Comparison of ENCODE assay signal across 8 cellular contexts in the genomic region with DNA sequence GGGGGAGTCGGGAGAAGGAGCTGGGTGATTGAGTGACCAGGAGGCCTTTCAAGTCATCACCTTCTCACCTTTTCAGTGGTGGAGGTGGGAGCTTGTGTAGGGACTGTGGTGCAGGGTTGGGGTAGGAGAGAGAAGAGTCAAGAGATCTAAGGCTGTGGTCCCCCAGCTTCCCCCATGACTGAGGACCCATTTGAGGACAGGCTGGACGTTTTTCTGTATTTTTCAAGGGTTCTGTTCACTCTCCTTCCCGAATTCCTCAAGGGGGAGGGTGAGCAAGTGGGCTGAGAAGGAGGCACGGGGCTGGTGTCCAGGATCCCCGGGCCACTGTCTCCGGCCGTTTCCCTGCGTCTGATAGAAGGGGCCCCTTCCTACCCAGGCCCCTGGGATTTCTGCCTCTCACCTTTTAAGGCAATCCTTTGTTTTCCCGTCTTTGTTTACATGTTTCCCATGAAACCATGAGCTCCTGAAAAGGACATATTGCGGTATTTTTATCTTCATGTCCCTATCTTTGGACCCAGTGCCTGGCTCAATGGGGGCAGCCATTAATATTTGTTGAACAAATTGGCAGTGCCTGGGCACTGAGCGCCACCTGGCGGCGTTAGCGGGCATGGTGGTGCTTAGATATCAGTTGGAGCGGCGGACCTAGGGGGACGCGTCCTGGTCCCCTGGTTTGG. TPM values are rescaled to one million over a fixed set of nuclear protein-coding genes. Genes with fewer than 3 reads are reported as not detected.
A peak's percentile ranks its signal among the peaks of the same experiment; 100 is the strongest.
DNase-seq lines count a peak whose midpoint lies in the region; ATAC-seq and TF ChIP-seq lines count a peak whose summit lies in the region.

No MANE protein-coding gene starts in this region.

- H3K27ac ChIP-seq in liver (ENCODE audit: low read depth in 1 of 2, low read length in 2 of 2), result no peak overlapping the region

- H3K36me3 ChIP-seq in liver (ENCODE audit: control insufficient read depth in 4 of 4, insufficient read depth in 3 of 4, low read depth in 1 of 4, low read length in 3 of 4), result no peaks in the 10 kb centered on the region

- no peaks in the 10 kb centered on the region for H3K9me3 ChIP-seq in liver (ENCODE audit: control insufficient read depth in 4 of 4, low read length in 3 of 4)

- TF ChIP-seq CTCF in GM12873 (IDR thresholded peaks at IDR 0.05; ENCODE audit: insufficient read depth, low read depth, low read length, missing control alignments) (peak; percentile 86), liver (IDR thresholded peaks at IDR 0.05; ENCODE audit: low read depth, low read length, missing input control) (peak; percentile 98)

- H3K9ac ChIP-seq in liver (ENCODE audit: low read depth in 1 of 2, low read length in 2 of 2), result no peak overlapping the region

- H3K4me1 Mint-ChIP-seq in activated CD4-positive, alpha-beta T cell treated with anti-CD3 and anti-CD28 coated beads for 36 hours, result peaks cover 9% of the 10 kb centered on the region

- 30% methylated on average over 18 of the region's 18 CpGs for WGBS in liver

- no peaks in the 10 kb centered on the region for H3K9me3 Mint-ChIP-seq in activated CD4-positive, alpha-beta T cell treated with anti-CD3 and anti-CD28 coated beads for 36 hours (ENCODE audit: low read depth)

- CTCF ChIA-PET in activated CD4-positive, alpha-beta T cell treated with anti-CD3 and anti-CD28 coated beads for 36 hours (lab: Charles Lee), result interaction anchor here (0.6 to 7.7 kb wide), 25 partner anchors 9 to 475 kb away, joined by 3 to 93 read pairs (median 4); no protein-coding TSS in a partner anchor

- no peaks in the 10 kb centered on the region for H3K36me3 Mint-ChIP-seq in activated CD4-positive, alpha-beta T cell treated with anti-CD3 and anti-CD28 coated beads for 36 hours (ENCODE audit: low read depth)

- H3K4me3 Mint-ChIP-seq in activated CD4-positive, alpha-beta T cell treated with anti-CD3 and anti-CD28 coated beads for 36 hours, result no peak overlapping the region

- peaks cover 6% of the 10 kb centered on the region for H3K27me3 Mint-ChIP-seq in activated CD4-positive, alpha-beta T cell treated with anti-CD3 and anti-CD28 coated beads for 36 hours

- peak; percentile 49 for ATAC-seq in activated CD4-positive, alpha-beta T cell treated with anti-CD3 and anti-CD28 coated beads for 36 hours
- ATAC-seq in HG03097 (IDR thresholded peaks at IDR 0.05; ENCODE audit: low FRiP score, unreplicated experiment), result no peak

- H3K27me3 ChIP-seq in liver (ENCODE audit: control insufficient read depth in 4 of 4, insufficient read depth in 4 of 4, low read length in 3 of 4), result no peaks in the 10 kb centered on the region

- H3K4me3 ChIP-seq in liver (ENCODE audit: low read depth in 1 of 3, low read length in 3 of 3), result no peak overlapping the region

- POLR2A ChIA-PET in activated CD4-positive, alpha-beta T cell treated with anti-CD3 and anti-CD28 coated beads for 36 hours (lab: Charles Lee), result no interaction called here

- DNase-seq in 8988T, result peak; percentile 80
- DNase-seq in NCI-H2196 treated with DMSO at 0.1 percent for 48 hours (lab: John Stamatoyannopoulos, UW; ENCODE audit: unreplicated experiment), result peak; percentile 27
- DNase-seq in activated CD4-positive, alpha-beta T cell treated with anti-CD3 and anti-CD28 coated beads for 36 hours, result peak; percentile 83
- DNase-seq in cerebellum (ENCODE audit: low spot score), result peak; percentile 83
- DNase-seq in stimulated activated CD4-positive, alpha-beta T cell treated with anti-CD3 and anti-CD28 coated beads, TNF-alpha, amount 100 ng/mL, for 24 hours (ENCODE audit: low read depth in 3 of 3), result peak; percentile 51 to 65 (median 64)

- peak; percentile 100 for TF ChIP-seq RAD21 in liver (IDR thresholded peaks at IDR 0.05)

- H3K27ac Mint-ChIP-seq in activated CD4-positive, alpha-beta T cell treated with anti-CD3 and anti-CD28 coated beads for 36 hours, result no peak overlapping the region

- peaks cover 5 to 35% (median 29%) of the 10 kb centered on the region in 4 donors for H3K4me1 ChIP-seq in liver (ENCODE audit: control insufficient read depth in 4 of 4, insufficient read depth in 4 of 4, low read length in 3 of 4)

- intact Hi-C loops in activated CD4-positive, alpha-beta T cell treated with anti-CD3 and anti-CD28 coated beads for 36 hours (cut with DNase I, micrococcal nuclease), result loop anchor here (1.0 to 10.0 kb wide), 7 partner anchors 36 to 245 kb away; a partner anchor contains a TSS

TF ChIP-seq in liver, 16 proteins besides CTCF, POLR2A, EP300 and RAD21:
- TF ChIP-seq TAF1 (conservative IDR thresholded peaks at IDR 0.05) (no peak), YY1 (IDR thresholded peaks at IDR 0.05) (peak; percentile 94), HNF4A (conservative IDR thresholded peaks at IDR 0.05) (peak in 1 of 2 donors; percentile 25)
- TF ChIP-seq, protein P1, sequence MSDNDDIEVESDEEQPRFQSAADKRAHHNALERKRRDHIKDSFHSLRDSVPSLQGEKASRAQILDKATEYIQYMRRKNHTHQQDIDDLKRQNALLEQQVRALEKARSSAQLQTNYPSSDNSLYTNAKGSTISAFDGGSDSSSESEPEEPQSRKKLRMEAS (IDR thresholded peaks at IDR 0.05), result no peak

RNA-seq across cellular contexts. Expression of a gene that starts 9.2 kb away (rescaled TPM):
- 1 to 10 TPM; 4.9 to 5.8 TPM for total RNA-seq in activated CD4-positive, alpha-beta T cell treated with anti-CD3 and anti-CD28 coated beads for 36 hours
- 2.6 TPM for total RNA-seq in cerebellum
- 10 to 100 TPM in 1 of 2 donors, 1 to 10 TPM in 1; 9.0 to 11.5 TPM for total RNA-seq in liver
- 1 to 10 TPM; 2.2 to 7.0 TPM for polyA plus RNA-seq in liver

RNA-seq across cellular contexts. Expression of a gene that starts 25.4 kb away (rescaled TPM):
- total RNA-seq in activated CD4-positive, alpha-beta T cell treated with anti-CD3 and anti-CD28 coated beads for 36 hours, result 1 to 10 TPM in 1 of 2 experiments, under 1 TPM in 1; 0.97 to 1.3 TPM
- total RNA-seq in cerebellum (6.4 TPM), liver (10 to 100 TPM; 34.2 to 86.3 TPM)
- polyA plus RNA-seq in liver, result 100 to 1,000 TPM; 153 to 195 TPM

Comparison
In these comparisons a context has a peak if more than half of its experiments do, and no peak if none do; other contexts are left out.
1. DNase-seq: peak in every context shown above with its lines; median percentile 83 in activated CD4-positive, alpha-beta T cell treated with anti-CD3 and anti-CD28 coated beads for 36 hours; 83 in cerebellum; 80 in 8988T; 64 in stimulated activated CD4-positive, alpha-beta T cell treated with anti-CD3 and anti-CD28 coated beads, TNF-alpha, amount 100 ng/mL, for 24 hours; 27 in NCI-H2196 treated with DMSO at 0.1 percent for 48 hours.